ENCODE assay signal across 17 cellular contexts in the genomic region with DNA sequence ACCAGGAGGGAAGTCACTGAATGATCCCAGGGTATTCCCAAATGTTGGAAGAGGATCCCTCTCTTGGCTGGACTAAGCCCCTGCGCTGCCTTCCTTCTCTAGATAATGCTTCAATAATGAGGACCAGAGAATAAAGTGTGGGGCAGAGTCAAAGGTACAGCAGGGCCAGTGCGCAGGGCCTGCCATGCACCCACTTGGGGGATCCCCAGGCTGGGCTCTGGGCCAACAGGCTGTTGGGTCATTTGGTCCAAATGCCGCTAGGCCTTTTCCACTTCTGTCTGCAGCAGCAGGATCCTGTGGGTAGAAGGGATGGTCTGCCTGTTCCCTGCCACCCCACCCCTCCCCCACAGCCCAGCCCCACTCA. TPM values are rescaled to one million over a fixed set of nuclear protein-coding genes. Genes with fewer than 3 reads are reported as not detected.
DNase-seq lines count a peak whose midpoint lies in the region; ATAC-seq, FAIRE-seq and TF ChIP-seq lines count a peak whose summit lies in the region.
"Had no signal": no experiment of that assay in that cellular context is flagged by ENCODE, and none has a peak within 500 bp of the region (broad histone marks: within the 10 kb centered on the region; RNA-seq: fewer than 3 reads in every experiment).

No MANE protein-coding gene starts in this region.

- H4K20me1 ChIP-seq in osteoblast (ENCODE audit: insufficient read depth, low read length): no peaks in the 10 kb centered on the region

- H3K27ac ChIP-seq in left ventricle myocardium inferior (replicated peaks): peak overlapping the region; percentile 47
- no peak overlapping the region for H3K27ac ChIP-seq in HUES6 (ENCODE audit: low read depth, low read length)
- H3K27ac ChIP-seq in kidney (ENCODE audit: low read depth in 2 of 2, low read length in 2 of 2): no peak overlapping the region
- H3K27ac ChIP-seq in osteoblast (ENCODE audit: low read depth, low read length): no peak overlapping the region
- H3K27ac ChIP-seq: HL-60 had no signal

- H3K9me3 ChIP-seq in left ventricle myocardium inferior (replicated peaks): no peaks in the 10 kb centered on the region
- no peaks in the 10 kb centered on the region for H3K9me3 ChIP-seq in HUES6 (ENCODE audit: control insufficient read depth, insufficient read depth, low read depth, low read length)
- no peaks in the 10 kb centered on the region for H3K9me3 ChIP-seq in kidney (ENCODE audit: control insufficient read depth in 1 of 2, low read length in 2 of 2)
- no peaks in the 10 kb centered on the region for H3K9me3 ChIP-seq in osteoblast (ENCODE audit: low read depth, low read length)
- H3K9me3 ChIP-seq: BE2C, HAP-1 had no signal

- H3K4me1 ChIP-seq in left ventricle myocardium inferior (peaks cover 32% of the 10 kb centered on the region), HUES6 (ENCODE audit: control insufficient read depth, insufficient read depth, low read length) (peaks cover 15% of the 10 kb centered on the region; the same call in 1 of the 2 replicates), kidney (ENCODE audit: control insufficient read depth in 1 of 2, insufficient read depth in 1 of 2, low read depth in 1 of 2, low read length in 2 of 2) (no peaks in the 10 kb centered on the region), osteoblast (ENCODE audit: insufficient read depth, low read length) (peaks cover 6% of the 10 kb centered on the region)
- H3K4me1 ChIP-seq: HAP-1 had no signal

- no peak for DNase-seq in left ventricle myocardium inferior
- DNase-seq in left cardiac atrium: no peak
- peak; percentile 64 for DNase-seq in kidney
- peak; percentile 68 for DNase-seq in osteoblast (ENCODE audit: insufficient read length, low spot score, missing footprints)
- no peak for DNase-seq in superior temporal gyrus (ENCODE audit: extremely low spot score)
- no peak for DNase-seq in MV-4-11 (lab: John Stamatoyannopoulos, UW)
- DNase-seq: ACHN, Calu3, DMS79 treated with DMSO at 0.1 percent for 48 hours, GF-D8, KBM-7 had no signal

- H3K4me3 ChIP-seq in left ventricle myocardium inferior: no peak overlapping the region
- no peak overlapping the region for H3K4me3 ChIP-seq in HUES6 (ENCODE audit: low read depth, low read length)
- H3K4me3 ChIP-seq in kidney (ENCODE audit: low read length in 2 of 2): no peak overlapping the region
- no peak overlapping the region for H3K4me3 ChIP-seq in osteoblast (ENCODE audit: insufficient read depth, low read length)
- H3K4me3 ChIP-seq: HAP-1 had no signal

- FAIRE-seq in kidney (lab: Jason Lieb, UNC): no peak
- FAIRE-seq: A204.1 had no signal

- intact Hi-C loops in left ventricle myocardium inferior (cut with micrococcal nuclease): loop anchor here (10.0 kb wide), 1 partner anchor 65 kb away; the partner anchor contains the start of gene ARID3B
- intact Hi-C loops in left cardiac atrium (cut with DNase I): loop anchor here (5.0 to 10.0 kb wide), 2 partner anchors 68 to 145 kb away; partner anchors contain the start of genes ARID3B (in 1 of the 2) and UBL7 (in 1 of the 2)
- intact Hi-C loops in kidney (cut with DNase I): no loop called here

- TF ChIP-seq CTCF in left ventricle myocardium inferior (IDR thresholded peaks at IDR 0.05; ENCODE audit: borderline replicate concordance) (no peak), kidney (IDR thresholded peaks at IDR 0.05; ENCODE audit: borderline replicate concordance, extremely low read depth, insufficient read depth) (no peak), osteoblast (IDR thresholded peaks at IDR 0.05; ENCODE audit: extremely low read depth, low read depth, low read length) (no peak)

- ATAC-seq in left cardiac atrium: no peak
- no peak for ATAC-seq in GM18909 (IDR thresholded peaks at IDR 0.05; ENCODE audit: poor library complexity, unreplicated experiment)

- peak overlapping the region; percentile 42 for H3K9ac ChIP-seq in HUES6 (ENCODE audit: low read length)
- H3K9ac ChIP-seq in kidney (ENCODE audit: low read length in 2 of 2): no peak overlapping the region

- no peak overlapping the region for H3K4me2 ChIP-seq in osteoblast (ENCODE audit: insufficient read depth, low read length)

- H3K36me3 ChIP-seq in left ventricle myocardium inferior (no peaks in the 10 kb centered on the region), HUES6 (ENCODE audit: control insufficient read depth, insufficient read depth, low read length) (no peaks in the 10 kb centered on the region), kidney (ENCODE audit: control insufficient read depth in 1 of 2, insufficient read depth in 2 of 2, low read length in 2 of 2) (no peaks in the 10 kb centered on the region), osteoblast (ENCODE audit: insufficient read depth, low read length) (no peaks in the 10 kb centered on the region)
- H3K36me3 ChIP-seq: BE2C, HAP-1 had no signal

- H3K27me3 ChIP-seq in left ventricle myocardium inferior (ENCODE audit: low read depth) (no peaks in the 10 kb centered on the region), HUES6 (ENCODE audit: control insufficient read depth, insufficient read depth, low read length) (peaks cover 20% of the 10 kb centered on the region), osteoblast (ENCODE audit: insufficient read depth, low read length) (peaks cover 16% of the 10 kb centered on the region)
- H3K27me3 ChIP-seq: BE2C had no signal

- H2AFZ ChIP-seq in osteoblast (ENCODE audit: low read length): no peak overlapping the region

- no peaks in the 10 kb centered on the region for H3K79me2 ChIP-seq in osteoblast (ENCODE audit: insufficient read depth, low read length)

RNA-seq across cellular contexts. Expression of gene CLK3, which starts 5.7 kb away (rescaled TPM):
- total RNA-seq in left ventricle myocardium inferior (53.1 TPM), left cardiac atrium (10 to 100 TPM; 44.2 to 44.3 TPM), kidney (66.3 TPM), osteoblast (42.7 and 47.0 TPM in 2 replicates)
- 54.1 TPM for polyA plus RNA-seq in kidney (ENCODE audit: insufficient read depth, low read depth, low replicate concordance)

Comparison
In these comparisons a context has a peak if more than half of its experiments do, and no peak if none do; other contexts are left out.
1. DNase-seq: peak in kidney (single experiment) and osteoblast (single experiment); none in left ventricle myocardium inferior (single experiment), left cardiac atrium (single experiment), superior temporal gyrus (single experiment) and MV-4-11 (single experiment).